ENCODE assay signal across 34 cellular contexts in the genomic region with DNA sequence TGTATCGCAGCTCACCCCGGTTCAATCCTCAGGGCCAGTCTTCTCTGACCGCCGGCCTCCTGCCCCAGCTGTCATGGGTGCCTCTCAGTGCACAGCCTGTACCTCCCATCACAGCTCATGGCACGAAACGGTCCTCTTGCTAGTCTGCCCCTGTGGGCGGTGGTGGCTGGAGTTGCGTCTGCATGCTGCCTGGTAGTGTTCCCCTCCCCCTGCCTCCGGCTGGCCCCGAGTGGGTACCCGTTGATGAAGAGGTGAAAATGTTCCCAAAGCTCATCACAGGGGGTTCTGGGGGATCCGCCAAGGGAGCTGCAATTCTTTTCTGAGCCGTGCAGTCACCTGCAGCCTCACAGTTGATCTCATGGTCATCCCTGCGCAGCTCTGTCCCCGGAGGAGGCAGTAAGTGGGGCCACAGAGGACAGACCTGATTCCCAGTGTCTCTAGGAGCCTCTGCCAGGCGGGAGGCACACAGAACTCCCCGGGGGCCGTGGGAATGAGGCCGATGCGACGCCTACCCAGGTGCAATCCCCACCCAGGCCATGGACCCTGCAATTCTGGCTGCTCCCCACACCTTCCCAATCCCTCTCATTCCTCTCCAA. TPM values are rescaled to one million over a fixed set of nuclear protein-coding genes. Genes with fewer than 3 reads are reported as not detected.
"Had no signal": no experiment of that assay in that cellular context is flagged by ENCODE, and none has a peak within 500 bp of the region (broad histone marks: within the 10 kb centered on the region; RNA-seq: fewer than 3 reads in every experiment).

No MANE protein-coding gene starts in this region.

- H3K4me1 Mint-ChIP-seq: activated naive CD4-positive, alpha-beta T cell treated with anti-CD3 and anti-CD28 coated beads, Interleukin-2, amount 10 ng/mL, durations not matched to agents 7 days and 5 days; activated naive CD8-positive, alpha-beta T cell treated with anti-CD3 and anti-CD28 coated beads, Interleukin-2, amount 10 ng/mL, durations not matched to agents 7 days and 5 days; stimulated activated memory B cell treated with anti-CD40 and anti-IgM and Interleukin-4, amounts not matched to agents 10 μg/mL and 1 μg/mL and 100 μg/mL, for 72 hours; stimulated activated naive CD8-positive, alpha-beta T cell treated with anti-CD3 and anti-CD28 coated beads, Interleukin-15, amount 100 ng/mL, for 72 hours; T-cell had no signal

- H3K36me3 Mint-ChIP-seq: activated CD4-positive, alpha-beta memory T cell treated with anti-CD3 and anti-CD28 coated beads for 36 hours; activated naive CD4-positive, alpha-beta T cell treated with anti-CD3 and anti-CD28 coated beads, Interleukin-2, amount 10 ng/mL, durations not matched to agents 7 days and 5 days; activated naive CD8-positive, alpha-beta T cell treated with anti-CD3 and anti-CD28 coated beads, Interleukin-2, amount 10 ng/mL, durations not matched to agents 7 days and 5 days; brain; naive thymus-derived CD8-positive, alpha-beta T cell; stimulated activated memory B cell treated with anti-CD40 and anti-IgM and Interleukin-4, amounts not matched to agents 10 μg/mL and 1 μg/mL and 100 μg/mL, for 72 hours; T-cell had no signal

- H3K4me3 ChIP-seq: ascending aorta, coronary artery, dorsolateral prefrontal cortex, gastrocnemius medialis, thyroid gland, upper lobe of right lung had no signal

- H3K27ac Mint-ChIP-seq: activated CD4-positive, alpha-beta memory T cell treated with anti-CD3 and anti-CD28 coated beads for 36 hours; activated naive CD4-positive, alpha-beta T cell treated with anti-CD3 and anti-CD28 coated beads, Interleukin-2, amount 10 ng/mL, durations not matched to agents 7 days and 5 days; activated naive CD8-positive, alpha-beta T cell treated with anti-CD3 and anti-CD28 coated beads, Interleukin-2, amount 10 ng/mL, durations not matched to agents 7 days and 5 days; activated T-helper 1 cell treated with anti-CD3 and anti-CD28 coated beads, Interleukin-12 subunit alpha, Interleukin-12 subunit beta, Interleukin-2, Interleukin-4 antibody, amounts not matched to agents 30 ng/mL and 10 ng/mL and 1 ng/mL, durations not matched to agents 14 hours and 24 hours and 36 hours; effector memory CD8-positive, alpha-beta T cell; naive thymus-derived CD8-positive, alpha-beta T cell; stimulated activated memory B cell treated with anti-CD40 and anti-IgM and Interleukin-4, amounts not matched to agents 10 μg/mL and 1 μg/mL and 100 μg/mL, for 72 hours; stimulated activated naive CD8-positive, alpha-beta T cell treated with anti-CD3 and anti-CD28 coated beads, Interleukin-15, amount 100 ng/mL, for 72 hours; T-cell had no signal

- H3K9me3 ChIP-seq: ascending aorta, gastrocnemius medialis, thyroid gland, upper lobe of right lung had no signal

- H3K4me3 Mint-ChIP-seq: activated CD4-positive, alpha-beta memory T cell treated with anti-CD3 and anti-CD28 coated beads for 36 hours; activated naive CD4-positive, alpha-beta T cell treated with anti-CD3 and anti-CD28 coated beads, Interleukin-2, amount 10 ng/mL, durations not matched to agents 7 days and 5 days; activated naive CD8-positive, alpha-beta T cell treated with anti-CD3 and anti-CD28 coated beads, Interleukin-2, amount 10 ng/mL, durations not matched to agents 7 days and 5 days; activated T-helper 1 cell treated with anti-CD3 and anti-CD28 coated beads, Interleukin-12 subunit alpha, Interleukin-12 subunit beta, Interleukin-2, Interleukin-4 antibody, amounts not matched to agents 30 ng/mL and 10 ng/mL and 1 ng/mL, durations not matched to agents 14 hours and 24 hours and 36 hours; brain; effector memory CD8-positive, alpha-beta T cell; naive thymus-derived CD8-positive, alpha-beta T cell; neural crest cell; stimulated activated memory B cell treated with anti-CD40 and anti-IgM and Interleukin-4, amounts not matched to agents 10 μg/mL and 1 μg/mL and 100 μg/mL, for 72 hours; stimulated activated naive CD8-positive, alpha-beta T cell treated with anti-CD3 and anti-CD28 coated beads, Interleukin-15, amount 100 ng/mL, for 72 hours; T-cell had no signal

- H3K9me3 Mint-ChIP-seq: activated CD4-positive, alpha-beta memory T cell treated with anti-CD3 and anti-CD28 coated beads for 36 hours; activated naive CD4-positive, alpha-beta T cell treated with anti-CD3 and anti-CD28 coated beads, Interleukin-2, amount 10 ng/mL, durations not matched to agents 7 days and 5 days; activated naive CD8-positive, alpha-beta T cell treated with anti-CD3 and anti-CD28 coated beads, Interleukin-2, amount 10 ng/mL, durations not matched to agents 7 days and 5 days; activated T-helper 1 cell treated with anti-CD3 and anti-CD28 coated beads, Interleukin-12 subunit alpha, Interleukin-12 subunit beta, Interleukin-2, Interleukin-4 antibody, amounts not matched to agents 30 ng/mL and 10 ng/mL and 1 ng/mL, durations not matched to agents 14 hours and 24 hours and 36 hours; effector memory CD8-positive, alpha-beta T cell; naive thymus-derived CD8-positive, alpha-beta T cell; neural crest cell; stimulated activated naive CD8-positive, alpha-beta T cell treated with anti-CD3 and anti-CD28 coated beads, Interleukin-15, amount 100 ng/mL, for 72 hours; T-cell had no signal

- H3K27ac ChIP-seq: ascending aorta, coronary artery, dorsolateral prefrontal cortex, gastrocnemius medialis, thyroid gland, upper lobe of right lung had no signal

- ATAC-seq: effector memory CD8-positive, alpha-beta T cell; gastrocnemius medialis; left cardiac atrium; left ventricle myocardium superior; naive thymus-derived CD8-positive, alpha-beta T cell; sciatic nerve; stimulated activated memory B cell treated with anti-CD40 and anti-IgM and Interleukin-4, amounts not matched to agents 10 μg/mL and 1 μg/mL and 100 μg/mL, for 72 hours; stimulated activated naive CD8-positive, alpha-beta T cell treated with anti-CD3 and anti-CD28 coated beads, Interleukin-15, amount 100 ng/mL, for 72 hours; T-cell; upper lobe of right lung had no signal

- DNase-seq: activated CD4-positive, alpha-beta memory T cell treated with anti-CD3 and anti-CD28 coated beads for 36 hours; activated CD4-positive, alpha-beta T cell treated with anti-CD3 and anti-CD28 coated beads for 48 hours; activated CD8-positive, alpha-beta memory T cell treated with anti-CD3 and anti-CD28 coated beads, Interleukin-2, amount 50 U/mL, for 4 hours; activated effector memory CD4-positive, alpha-beta T cell treated with anti-CD3 and anti-CD28 coated beads, Interleukin-2, amount 50 U/mL, for 16 hours; activated naive CD4-positive, alpha-beta T cell treated with anti-CD3 and anti-CD28 coated beads, Interleukin-2, amount 10 ng/mL, durations not matched to agents 7 days and 5 days; activated naive CD8-positive, alpha-beta T cell treated with anti-CD3 and anti-CD28 coated beads, Interleukin-2, amount 10 ng/mL, durations not matched to agents 7 days and 5 days; activated T-cell treated with anti-CD3 and anti-CD28 coated beads, Interleukin-2, amount 50 U/mL, for 1 hour; dorsolateral prefrontal cortex; effector memory CD8-positive, alpha-beta T cell; erythroblast; gastrocnemius medialis; glutamatergic neuron; left cardiac atrium; left ventricle myocardium superior; naive thymus-derived CD8-positive, alpha-beta T cell; small intestine; stimulated activated CD4-positive, alpha-beta T cell treated with anti-CD3 and anti-CD28 coated beads, Interleukin-4, amount 100 ng/mL, for 4 hours; stimulated activated CD8-positive, alpha-beta memory T cell treated with anti-CD3 and anti-CD28 coated beads, Interleukin-4, amount 100 ng/mL, for 48 hours; stimulated activated naive CD8-positive, alpha-beta T cell treated with anti-CD3 and anti-CD28 coated beads, Interleukin-15, amount 100 ng/mL, for 72 hours; substantia nigra; T-cell; thyroid gland; upper lobe of right lung had no signal

- H3K27me3 ChIP-seq: ascending aorta, thyroid gland had no signal

- H3K4me1 ChIP-seq: ascending aorta, gastrocnemius medialis, thyroid gland, upper lobe of right lung had no signal

- H3K36me3 ChIP-seq: ascending aorta, gastrocnemius medialis, thyroid gland, upper lobe of right lung had no signal

RNA-seq across cellular contexts. Expression of gene FIBCD1, which starts 34.7 kb away (rescaled TPM):
- total RNA-seq: activated CD4-positive, alpha-beta memory T cell treated with anti-CD3 and anti-CD28 coated beads for 36 hours; activated CD8-positive, alpha-beta memory T cell treated with anti-CD3 and anti-CD28 coated beads for 36 hours; activated naive CD8-positive, alpha-beta T cell treated with anti-CD3 and anti-CD28 coated beads, Interleukin-2, amount 10 ng/mL, durations not matched to agents 7 days and 5 days; activated T-helper 1 cell treated with anti-CD3 and anti-CD28 coated beads, Interleukin-12 subunit alpha, Interleukin-12 subunit beta, Interleukin-2, Interleukin-4 antibody, amounts not matched to agents 30 ng/mL and 10 ng/mL and 1 ng/mL, durations not matched to agents 14 hours and 24 hours and 36 hours; ascending aorta; gastrocnemius medialis; lung microvascular endothelial cell; naive thymus-derived CD8-positive, alpha-beta T cell; sciatic nerve; T-cell; T-helper 2 cell treated with Interferon-gamma antibody and Interleukin-4, amounts not matched to agents 100 ng/mL and 5 ng/mL, for 36 hours had no signal
- polyA plus RNA-seq: naive thymus-derived CD8-positive, alpha-beta T cell had no signal

RNA-seq across cellular contexts. Expression of gene LAMC3, which starts 35.2 kb away (rescaled TPM):
- polyA plus RNA-seq: keratinocyte had no signal
